ENCODE assay signal across 23 cellular contexts in genomic region chr22:44906999-44907644, GRCh38.
"Had no signal": no experiment of that assay in that cellular context is flagged by ENCODE, and none has a peak within 500 bp of the region (broad histone marks: within the 10 kb centered on the region; RNA-seq: fewer than 3 reads in every experiment).

No MANE protein-coding gene starts in this region.

- H3K4me3 ChIP-seq: cardiac muscle cell, SK-N-MC had no signal

- H3K27ac ChIP-seq: brain microvascular endothelial cell, cardiac muscle cell, SK-N-MC, VCaP had no signal

- ATAC-seq: activated T-cell treated with anti-CD3 and anti-CD28 coated beads, Interleukin-2, amount 50 U/mL, for 4 hours; Right ventricle myocardium inferior had no signal

- H3K27me3 ChIP-seq: brain microvascular endothelial cell, cardiac muscle cell had no signal

- DNase-seq: activated CD4-positive, alpha-beta memory T cell treated with anti-CD3 and anti-CD28 coated beads for 36 hours; activated CD4-positive, alpha-beta T cell treated with anti-CD3 and anti-CD28 coated beads, Interleukin-2, amount 10 ng/mL, durations not matched to agents 7 days and 5 days; activated CD4-positive, CD25-positive, alpha-beta regulatory T cell; activated CD8-positive, alpha-beta memory T cell treated with anti-CD3 and anti-CD28 coated beads for 24 hours; activated naive CD4-positive, alpha-beta T cell treated with anti-CD3 and anti-CD28 coated beads for 36 hours; activated naive CD8-positive, alpha-beta T cell treated with anti-CD3 and anti-CD28 coated beads for 36 hours; activated T-cell treated with anti-CD3 and anti-CD28 coated beads, Interleukin-2, amount 50 U/mL, for 4 hours; brain microvascular endothelial cell; KBM-7; NCI-H1048; NCI-H146; NCI-H2029; NCI-H2107; NCI-H2171 treated with DMSO at 0.1 percent for 48 hours; NCI-H226; NCI-H526 treated with DMSO at 0.1 percent for 48 hours; NCI-H82; RPMI8226; T-helper 1 cell had no signal

- H3K36me3 ChIP-seq: brain microvascular endothelial cell, cardiac muscle cell had no signal
